In the genomic region with DNA sequence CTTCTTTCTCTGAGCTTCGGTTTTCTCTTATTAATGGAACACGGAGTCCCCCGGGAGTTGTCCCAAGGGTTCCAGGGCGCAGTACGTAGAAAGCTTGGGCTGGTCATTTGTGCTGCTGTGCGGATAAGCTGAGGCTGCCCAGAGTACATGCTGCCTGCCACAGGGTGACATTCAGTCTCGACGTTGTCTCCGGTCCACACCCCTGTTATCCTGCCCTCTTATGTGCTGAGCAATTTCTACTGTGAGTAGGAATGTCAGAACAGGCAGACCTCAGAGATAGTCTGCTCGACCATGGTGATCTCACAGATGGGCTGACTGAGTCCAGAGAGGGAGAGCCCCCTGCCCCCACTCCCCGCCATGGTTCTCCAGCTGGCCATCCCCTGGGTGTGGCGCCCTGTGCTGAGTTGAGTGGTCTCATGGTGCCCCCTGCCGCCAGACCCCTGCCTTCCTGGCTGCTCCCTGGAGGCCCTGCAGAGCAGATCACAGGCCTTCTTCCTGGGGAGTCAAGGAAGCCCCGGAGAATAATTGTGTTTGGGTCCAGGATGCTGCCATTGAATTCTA, we compare ENCODE assay signal across 9 cellular contexts.
DNase-seq lines count a peak whose midpoint lies in the region; ATAC-seq and TF ChIP-seq lines count a peak whose summit lies in the region.
"Had no signal": no experiment of that assay in that cellular context is flagged by ENCODE, and none has a peak within 500 bp of the region (broad histone marks: within the 10 kb centered on the region; RNA-seq: fewer than 3 reads in every experiment).

No MANE protein-coding gene starts in this region.

- WGBS in gastroesophageal sphincter (ENCODE audit: low coverage in 1 of 2), 2 donors, result 33 to 39% methylated on average over 3 to 6 of the region's 14 CpGs

- TF ChIP-seq EP300 in gastroesophageal sphincter (IDR thresholded peaks at IDR 0.05), result no peak

- H3K4me2 ChIP-seq in SU-DHL-6 (ENCODE audit: low read depth, low read length, poor library complexity, severe bottlenecking), result no peak overlapping the region
- H3K4me2 ChIP-seq in osteoblast (ENCODE audit: insufficient read depth, low read length), result no peak overlapping the region

- DNase-seq in EH (ENCODE audit: low read depth) (peak; percentile 39), osteoblast (ENCODE audit: insufficient read length, low spot score, missing footprints) (peak; percentile 78), NCI-H128 (lab: John Stamatoyannopoulos, UW; ENCODE audit: unreplicated experiment) (no peak), NCI-H1417 (lab: John Stamatoyannopoulos, UW) (no peak)

- TF ChIP-seq CTCF in SU-DHL-6 (IDR thresholded peaks at IDR 0.05; ENCODE audit: insufficient read depth, low read length, poor library complexity, severe bottlenecking) (peak; percentile 16), gastroesophageal sphincter (IDR thresholded peaks at IDR 0.05) (peak in 3 of 4 experiments; percentile 34 to 58 (median 40)), osteoblast (IDR thresholded peaks at IDR 0.05; ENCODE audit: extremely low read depth, low read depth, low read length) (peak; percentile 34)

- H4K20me1 ChIP-seq in SU-DHL-6 (ENCODE audit: low read depth, low read length) (peaks cover 3% of the 10 kb centered on the region; the same call in 1 of the 2 replicates), osteoblast (ENCODE audit: insufficient read depth, low read length) (peaks cover 3% of the 10 kb centered on the region)

- ATAC-seq in gastroesophageal sphincter, result peak; percentile 42
- no peak for ATAC-seq in GM21390 (IDR thresholded peaks at IDR 0.05; ENCODE audit: unreplicated experiment)
- no peak for ATAC-seq in HG02840 (IDR thresholded peaks at IDR 0.05; ENCODE audit: low FRiP score, unreplicated experiment)

- H3K27ac ChIP-seq in SU-DHL-6 (ENCODE audit: low read depth, low read length) (no peak overlapping the region), gastroesophageal sphincter (peak overlapping the region in 3 of 4 donors; percentile 41 to 57 (median 57)), osteoblast (ENCODE audit: low read depth, low read length) (no peak overlapping the region)

- no peak for TF ChIP-seq POLR2A in gastroesophageal sphincter (IDR thresholded peaks at IDR 0.05)

- H3K27me3 ChIP-seq in SU-DHL-6 (ENCODE audit: low read length) (no peaks in the 10 kb centered on the region), gastroesophageal sphincter (no peaks in the 10 kb centered on the region), osteoblast (ENCODE audit: insufficient read depth, low read length) (no peaks in the 10 kb centered on the region)
- H3K27me3 ChIP-seq: neutrophil had no signal

- no peaks in the 10 kb centered on the region for H3K9me2 ChIP-seq in SU-DHL-6 (replicated peaks; ENCODE audit: insufficient read depth, low read length)

- H3K79me2 ChIP-seq in SU-DHL-6 (ENCODE audit: insufficient read depth, low read length), result 0 out of 2 replicates have a peak, but pooled peaks cover 5% of the 10 kb centered on the region
- peaks cover 4% of the 10 kb centered on the region for H3K79me2 ChIP-seq in osteoblast (ENCODE audit: insufficient read depth, low read length)

- H3K36me3 ChIP-seq in SU-DHL-6 (ENCODE audit: low read length), result peaks cover 9% of the 10 kb centered on the region; the same call in 1 of the 2 replicates
- H3K36me3 ChIP-seq in gastroesophageal sphincter, result peaks cover 0 to 54% of the 10 kb centered on the region in 2 donors
- H3K36me3 ChIP-seq in osteoblast (ENCODE audit: insufficient read depth, low read length), result peaks cover 25% of the 10 kb centered on the region

- H3K4me3 ChIP-seq in SU-DHL-6 (ENCODE audit: insufficient read depth, low read length, poor library complexity, severe bottlenecking) (no peak overlapping the region), gastroesophageal sphincter (no peak overlapping the region), osteoblast (ENCODE audit: insufficient read depth, low read length) (no peak overlapping the region)

- H2AFZ ChIP-seq in SU-DHL-6 (ENCODE audit: low read depth, low read length, severe bottlenecking) (no peak overlapping the region), osteoblast (ENCODE audit: low read length) (no peak overlapping the region)

- H3K4me1 ChIP-seq in gastroesophageal sphincter (peaks cover 0 to 76% (median 6%) of the 10 kb centered on the region in 3 donors), osteoblast (ENCODE audit: insufficient read depth, low read length) (peaks cover 3% of the 10 kb centered on the region)

- no peaks in the 10 kb centered on the region for H3F3A ChIP-seq in SU-DHL-6 (ENCODE audit: insufficient read depth)

- no peak overlapping the region for H3K9ac ChIP-seq in SU-DHL-6 (ENCODE audit: low read length)

- H3K9me3 ChIP-seq in SU-DHL-6 (ENCODE audit: insufficient read depth, low read length) (no peaks in the 10 kb centered on the region), gastroesophageal sphincter (no peaks in the 10 kb centered on the region), osteoblast (ENCODE audit: low read depth, low read length) (no peaks in the 10 kb centered on the region)
- H3K9me3 ChIP-seq: neutrophil had no signal

Comparison
In these comparisons a context has a peak if more than half of its experiments do, and no peak if none do; other contexts are left out.
1. DNase-seq: peak in EH (single experiment) and osteoblast (single experiment); none in NCI-H128 (single experiment) and NCI-H1417 (0 of 3).
2. H3K27ac ChIP-seq: peak in gastroesophageal sphincter (3 of 4); none in SU-DHL-6 (single experiment) and osteoblast (single experiment).
3. Peak in every context shown above with its lines, with median percentiles within 50 percentile points of each other: CTCF ChIP-seq.